ENCODE assay signal across 8 cellular contexts in genomic region chr7:44103941-44104879, GRCh38. TPM values are rescaled to one million over a fixed set of nuclear protein-coding genes. Genes with fewer than 3 reads are reported as not detected.
DNase-seq lines count a peak whose midpoint lies in the region; ATAC-seq, FAIRE-seq and TF ChIP-seq lines count a peak whose summit lies in the region.

AEBP1 (plus strand) TSS chr7:44104345; CDS start chr7:44104666, 321 bp downstream.

- H4K20me1 ChIP-seq in Loucy (ENCODE audit: insufficient read depth, low read length, poor library complexity, severe bottlenecking) (peaks cover 33% of the 10 kb centered on the region), GM12878 (ENCODE audit: control insufficient read depth, insufficient read depth) (no peaks in the 10 kb centered on the region)

- no TSS peak for BruUV-seq in GM12878 (replicated peaks; lab: Mats Ljungman, UMichigan)

- TF ChIP-seq POLR2A in GM12878 (IDR thresholded peaks at IDR 0.05; ENCODE audit: low read depth, low read length), result no peak

- H3K36me3 Mint-ChIP-seq in immature natural killer cell, result no peaks in the 10 kb centered on the region

- TF ChIP-seq EP300 in GM12878 (IDR thresholded peaks at IDR 0.05; ENCODE audit: borderline replicate concordance in 1 of 2, control insufficient read depth in 1 of 2, low read depth in 2 of 2, low read length in 2 of 2), result no peak

- peaks cover 50% of the 10 kb centered on the region for H3K79me2 ChIP-seq in Loucy (ENCODE audit: insufficient read depth, low read length)
- H3K79me2 ChIP-seq in GM12878 (ENCODE audit: control insufficient read depth, insufficient read depth, low read length), result no peaks in the 10 kb centered on the region

- ATAC-seq in GM12878 (peak; percentile 44; the same call in 2 of the 3 replicates), GM21786 (IDR thresholded peaks at IDR 0.05; ENCODE audit: unreplicated experiment) (no peak), HG03439 (IDR thresholded peaks at IDR 0.05; ENCODE audit: unreplicated experiment) (no peak)

- peak within 1 kb of the TSS in 1 of 6 donors; percentile 40 for H3K27ac Mint-ChIP-seq in immature natural killer cell

- in situ Hi-C loops in GM12878 (cut with MboI), result no loop called here

- no peak for FAIRE-seq in GM12878 (lab: Jason Lieb, UNC)

- H3K4me1 Mint-ChIP-seq in immature natural killer cell, result peaks cover 0 to 12% of the 10 kb centered on the region in 2 donors

- no peaks in the 10 kb centered on the region for H3F3A ChIP-seq in Loucy (ENCODE audit: low read depth)

- WGBS in GM12878 (ENCODE audit: insufficient coverage, insufficient replicate concordance, low lambda C conversion rate, missing lambda C conversion rate), result 13% methylated on average over 31 of the region's 89 CpGs

- SMC1A ChIA-PET in GM12878 (lab: Charles Lee; ENCODE audit: uncharacterized antibody, unreplicated experiment), result no interaction called here

- H3K27me3 Mint-ChIP-seq in immature natural killer cell (ENCODE audit: low read depth in 3 of 3), result peaks cover 0 to 11% (median 9%) of the 10 kb centered on the region in 3 donors

- H3K27me3 ChIP-seq in BE2C, result no peaks in the 10 kb centered on the region; the same call in 1 of the 2 replicates
- H3K27me3 ChIP-seq in Loucy (ENCODE audit: insufficient read depth, low read length, poor library complexity, severe bottlenecking), result no peaks in the 10 kb centered on the region
- H3K27me3 ChIP-seq in GM12878 (replicated peaks in 1 of 2; ENCODE audit: control insufficient read depth in 2 of 2, insufficient read depth in 2 of 2, low read length in 1 of 2), result peaks cover 11 to 15% of the 10 kb centered on the region in 2 experiments

- TF ChIP-seq CTCF in BE2C (IDR thresholded peaks at IDR 0.05; ENCODE audit: low read depth, low read length), result no peak
- peak; percentile 31 for TF ChIP-seq CTCF in Loucy (conservative IDR thresholded peaks at IDR 0.05; ENCODE audit: low read length)
- no peak for TF ChIP-seq CTCF in GM12878 (IDR thresholded peaks at IDR 0.05 in 2 of 3, conservative IDR thresholded peaks at IDR 0.05 in 1 of 3; ENCODE audit: control insufficient read depth in 2 of 3, extremely low read depth in 1 of 3, insufficient read depth in 1 of 3, low read depth in 3 of 3, low read length in 3 of 3)

- peaks cover 6% of the 10 kb centered on the region for H3K4me1 ChIP-seq in BE2C
- peaks cover 51% of the 10 kb centered on the region for H3K4me1 ChIP-seq in Loucy (ENCODE audit: insufficient read depth, low read length, poor library complexity, severe bottlenecking)
- H3K4me1 ChIP-seq in GM12878 (ENCODE audit: control insufficient read depth, insufficient read depth, low read length), result no peaks in the 10 kb centered on the region

- CTCF ChIA-PET in GM12878 (lab: Yijun Ruan, JAX), result no interaction called here

- peak within 1 kb of the TSS; percentile 91 for H3K4me2 ChIP-seq in Loucy (ENCODE audit: low read depth, low read length, poor library complexity, severe bottlenecking)
- H3K4me2 ChIP-seq in GM12878 (ENCODE audit: control insufficient read depth, insufficient read depth), result no peak within 1 kb of the TSS

- H3K4me3 ChIP-seq in BE2C (ENCODE audit: low read depth, low read length) (peak within 1 kb of the TSS; percentile 51), Loucy (ENCODE audit: low read length, poor library complexity, severe bottlenecking) (peak within 1 kb of the TSS; percentile 94), GM12878 (no peak within 1 kb of the TSS)

- H3K9me3 Mint-ChIP-seq in immature natural killer cell, result no peaks in the 10 kb centered on the region

- H3K9ac ChIP-seq in Loucy (ENCODE audit: low read depth, low read length, poor library complexity, severe bottlenecking), result peak within 1 kb of the TSS; percentile 97
- H3K9ac ChIP-seq in GM12878 (ENCODE audit: control insufficient read depth, insufficient read depth, low read length), result no peak within 1 kb of the TSS

- no peak for TF ChIP-seq RAD21 in GM12878 (IDR thresholded peaks at IDR 0.05; ENCODE audit: insufficient read depth, low read depth, low read length)

- RAD21 ChIA-PET in GM12878 (lab: Charles Lee; ENCODE audit: unreplicated experiment), result no interaction called here

- intact Hi-C loops in GM12878 (cut with micrococcal nuclease; ENCODE audit: unreplicated experiment), result no loop called here

- H3K36me3 ChIP-seq in BE2C (no peaks in the 10 kb centered on the region), Loucy (ENCODE audit: insufficient read depth, low read length) (no peaks in the 10 kb centered on the region), GM12878 (ENCODE audit: control insufficient read depth in 2 of 2, insufficient read depth in 2 of 2, low read length in 1 of 2) (no peaks in the 10 kb centered on the region)

- H3K9me3 ChIP-seq in BE2C (no peaks in the 10 kb centered on the region), Loucy (ENCODE audit: insufficient read depth, low read depth, low read length) (no peaks in the 10 kb centered on the region), GM12878 (replicated peaks; ENCODE audit: control insufficient read depth, insufficient read depth, low read length) (no peaks in the 10 kb centered on the region)

- DNase-seq in BE2C (peak; percentile 43), GM12878 (ENCODE audit: low read depth, low spot score) (no peak), immature natural killer cell (peak; percentile 22 to 26 (median 25)), medulla oblongata (ENCODE audit: extremely low spot score) (no peak)
- peak; percentile 44 to 50 for DNase-seq in stimulated activated CD4-positive, alpha-beta T cell treated with anti-CD3 and anti-CD28 coated beads, Interleukin-4, amount 100 ng/mL, for 4 hours

- no peaks in the 10 kb centered on the region for H3K9me2 ChIP-seq in Loucy (replicated peaks; ENCODE audit: low read depth, low read length)

- H2AFZ ChIP-seq in Loucy (ENCODE audit: low read length) (peak within 1 kb of the TSS; percentile 80), GM12878 (ENCODE audit: control insufficient read depth, low read depth, low read length) (no peak within 1 kb of the TSS)

- peak within 1 kb of the TSS; percentile 61 to 73 (median 69) for H3K4me3 Mint-ChIP-seq in immature natural killer cell

- POLR2A ChIA-PET in GM12878 (lab: Charles Lee), result no interaction called here

- no peak within 1 kb of the TSS for H3K27ac ChIP-seq in GM12878 (ENCODE audit: control insufficient read depth, insufficient read depth)

TF ChIP-seq in GM12878, 131 proteins besides CTCF, POLR2A, EP300 and RAD21:
- TF ChIP-seq SUZ12 (IDR thresholded peaks at IDR 0.05; ENCODE audit: unreplicated experiment) (peak; percentile 84), PBX3 (IDR thresholded peaks at IDR 0.05; ENCODE audit: insufficient replicate concordance, low read depth, low read length) (no peak), YY1 (IDR thresholded peaks at IDR 0.05; ENCODE audit: low read depth, low read length) (0 out of 2 replicates have a peak, but pooled peaks have one; percentile 16)

RNA-seq across cellular contexts. Expression of gene AEBP1, which starts in this region (rescaled TPM):
- polyA plus RNA-seq in BE2C (2012; ENCODE audit: insufficient read depth, insufficient read length, low read depth), result 21.3 TPM
- 1.9 and 3.2 TPM in 2 replicates for total RNA-seq in GM12878 (2013; cell fraction: nucleolus; rRNA removed)
- total RNA-seq in GM12878 (2014; rRNA removed) (0.06 TPM in 1 of 2 replicates, not detected in the other), GM12878 (2014; rRNA removed; fragmentation: Illumina TruSeq; extraction: Trizol) (not detected in 2 replicates), GM12878 (2021) (0.16 and 0.23 TPM in 2 replicates)
- 0.46 TPM for polyA plus RNA-seq in GM12878 (2011; ENCODE audit: low read depth)
- polyA plus RNA-seq in GM12878 (2011; rRNA removed) (0.09 and 0.20 TPM in 2 replicates), GM12878 (2014; fragmentation: Illumina TruSeq; extraction: Trizol) (not detected in 2 replicates), GM12878 (2014; fragmentation: Nextera tagmentation; extraction: Ambion mirVana) (not detected), GM12878 (2014; rRNA removed) (0.08 TPM in 1 of 2 replicates, not detected in the other), GM12878 (2016; fragmentation: Nextera tagmentation; extraction: Ambion mirVana) (under 1 TPM in 1 of 2 experiments, not detected in 1; 0.11 TPM), immature natural killer cell (1 to 10 TPM in 2 of 3 donors, not detected in 1; 1.5 TPM)
- polyA plus RNA-seq in GM12878 (2011; cell fraction: cytosol; rRNA removed), result 0.13 and 0.22 TPM in 2 replicates
- polyA plus RNA-seq in GM12878 (2011; cell fraction: nucleus; rRNA removed), result 1.8 and 3.1 TPM in 2 replicates
- polyA plus RNA-seq in GM12878 (2012), result 0.31 and 0.46 TPM in 2 replicates
- 0.67 TPM in 1 of 2 replicates, not detected in the other for polyA minus RNA-seq in GM12878 (2011; rRNA and poly(A)+ RNA removed)
- not detected in 2 replicates for polyA minus RNA-seq in GM12878 (2011; cell fraction: cytosol; rRNA and poly(A)+ RNA removed)
- polyA minus RNA-seq in GM12878 (2011; cell fraction: nucleus; rRNA and poly(A)+ RNA removed), result 0.24 and 0.57 TPM in 2 replicates

Comparison
In these comparisons a context has a peak if more than half of its experiments do, and no peak if none do; other contexts are left out.
1. DNase-seq: peak in BE2C (single experiment), immature natural killer cell (3 of 3) and stimulated activated CD4-positive, alpha-beta T cell treated with anti-CD3 and anti-CD28 coated beads, Interleukin-4, amount 100 ng/mL, for 4 hours (2 of 2); none in GM12878 (single experiment) and medulla oblongata (single experiment).